In genomic region chr2:105862843-105863242, GRCh38 we compare ENCODE assay signal across 22 cellular contexts.
DNase-seq lines count a peak whose midpoint lies in the region; ATAC-seq and TF ChIP-seq lines count a peak whose summit lies in the region.
"Had no signal": no experiment of that assay in that cellular context is flagged by ENCODE, and none has a peak within 500 bp of the region (broad histone marks: within the 10 kb centered on the region; RNA-seq: fewer than 3 reads in every experiment).

No MANE protein-coding gene starts in this region.

- H3K4me1 Mint-ChIP-seq in CD8-positive, alpha-beta T cell (ENCODE audit: low read depth), result peaks cover 96% of the 10 kb centered on the region
- peaks cover 66% of the 10 kb centered on the region for H3K4me1 Mint-ChIP-seq in T-helper 17 cell
- H3K4me1 Mint-ChIP-seq in brain, result peaks cover 76% of the 10 kb centered on the region
- peaks cover 53 to 99% (median 93%) of the 10 kb centered on the region in 4 donors for H3K4me1 Mint-ChIP-seq in naive thymus-derived CD8-positive, alpha-beta T cell
- H3K4me1 Mint-ChIP-seq in CD14-positive monocyte, result no peaks in the 10 kb centered on the region

- intact Hi-C loops in CD8-positive, alpha-beta T cell (cut with DNase I, micrococcal nuclease), result loop anchor here in 1 of 2 experiments (10.0 kb wide), 1 partner anchor 288 kb away; no protein-coding TSS in a partner anchor
- intact Hi-C loops in CD14-positive monocyte (cut with micrococcal nuclease) (no loop called here), left cardiac atrium (cut with DNase I) (no loop called here)

- peak overlapping the region; percentile 94 for H3K27ac Mint-ChIP-seq in CD8-positive, alpha-beta T cell
- H3K27ac Mint-ChIP-seq in T-helper 17 cell, result peak overlapping the region; percentile 98
- peak overlapping the region in 4 of 5 experiments; percentile 19 to 81 (median 65) for H3K27ac Mint-ChIP-seq in brain
- H3K27ac Mint-ChIP-seq in naive thymus-derived CD8-positive, alpha-beta T cell, result peak overlapping the region; percentile 66 to 96 (median 85)
- H3K27ac Mint-ChIP-seq in CD14-positive monocyte, result no peak overlapping the region

- no peaks in the 10 kb centered on the region for H3K9me3 ChIP-seq in CD8-positive, alpha-beta T cell (ENCODE audit: low read length)
- no peaks in the 10 kb centered on the region for H3K9me3 ChIP-seq in T-helper 17 cell (ENCODE audit: control insufficient read depth, low read length, poor library complexity, severe bottlenecking)
- H3K9me3 ChIP-seq: pancreas, right lobe of liver, tibial nerve had no signal

- no peak for ATAC-seq in CD8-positive, alpha-beta T cell
- ATAC-seq in T-helper 17 cell, result no peak
- no peak for ATAC-seq in naive thymus-derived CD8-positive, alpha-beta T cell
- no peak for ATAC-seq in left cardiac atrium
- ATAC-seq in GM21737 (IDR thresholded peaks at IDR 0.05; ENCODE audit: unreplicated experiment), result no peak
- ATAC-seq: K562, right lobe of liver, Right ventricle myocardium inferior had no signal

- H3K9me3 Mint-ChIP-seq in CD8-positive, alpha-beta T cell, result no peaks in the 10 kb centered on the region
- H3K9me3 Mint-ChIP-seq in brain (no peaks in the 10 kb centered on the region), CD14-positive monocyte (no peaks in the 10 kb centered on the region)
- no peaks in the 10 kb centered on the region for H3K9me3 Mint-ChIP-seq in naive thymus-derived CD8-positive, alpha-beta T cell
- H3K9me3 Mint-ChIP-seq: activated T-cell treated with anti-CD3 and anti-CD28 coated beads, Interleukin-2, amount 50 U/mL, for 4 hours; nephron had no signal

- no peaks in the 10 kb centered on the region for H3K27me3 Mint-ChIP-seq in CD8-positive, alpha-beta T cell (ENCODE audit: low read depth)
- H3K27me3 Mint-ChIP-seq in T-helper 17 cell, result no peaks in the 10 kb centered on the region
- no peaks in the 10 kb centered on the region for H3K27me3 Mint-ChIP-seq in brain
- H3K27me3 Mint-ChIP-seq in naive thymus-derived CD8-positive, alpha-beta T cell, result no peaks in the 10 kb centered on the region
- no peaks in the 10 kb centered on the region for H3K27me3 Mint-ChIP-seq in CD14-positive monocyte (ENCODE audit: low read depth in 3 of 3)

- no peak for DNase-seq in CD8-positive, alpha-beta T cell
- DNase-seq in T-helper 17 cell (no peak), CD14-positive monocyte (ENCODE audit: low spot score) (no peak), left cardiac atrium (no peak)
- no peak for DNase-seq in naive thymus-derived CD8-positive, alpha-beta T cell
- DNase-seq: activated CD4-positive, alpha-beta T cell treated with anti-CD3 and anti-CD28 coated beads, Interleukin-2, amount 50 U/mL, for 1 hour; activated T-cell treated with anti-CD3 and anti-CD28 coated beads, Interleukin-2, amount 50 U/mL, for 4 hours; anterior cingulate cortex; caudate nucleus; COR-L47; erythroblast; GOT3; NCI-H1694 treated with DMSO at 0.1 percent for 48 hours; NCI-H748 treated with DMSO at 0.1 percent for 48 hours; pancreas; right lobe of liver had no signal

- TF ChIP-seq CTCF in CD8-positive, alpha-beta T cell (IDR thresholded peaks at IDR 0.05), result no peak
- no peak for TF ChIP-seq CTCF in brain (conservative IDR thresholded peaks at IDR 0.05)
- TF ChIP-seq CTCF in CD14-positive monocyte (IDR thresholded peaks at IDR 0.05), result no peak

- H3K4me3 Mint-ChIP-seq in CD8-positive, alpha-beta T cell, result no peak overlapping the region
- H3K4me3 Mint-ChIP-seq in T-helper 17 cell (peak overlapping the region; percentile 57), brain (no peak overlapping the region), CD14-positive monocyte (no peak overlapping the region)
- peak overlapping the region in 7 of 10 donors; percentile 10 to 63 (median 48) for H3K4me3 Mint-ChIP-seq in naive thymus-derived CD8-positive, alpha-beta T cell
- H3K4me3 Mint-ChIP-seq: activated T-cell treated with anti-CD3 and anti-CD28 coated beads, Interleukin-2, amount 50 U/mL, for 4 hours had no signal

- H3K36me3 Mint-ChIP-seq in CD8-positive, alpha-beta T cell, result peaks cover 64% of the 10 kb centered on the region
- H3K36me3 Mint-ChIP-seq in T-helper 17 cell (ENCODE audit: low read depth), result peaks cover 3% of the 10 kb centered on the region
- peaks cover 12% of the 10 kb centered on the region for H3K36me3 Mint-ChIP-seq in brain
- peaks cover 0 to 42% (median 2%) of the 10 kb centered on the region in 3 donors for H3K36me3 Mint-ChIP-seq in naive thymus-derived CD8-positive, alpha-beta T cell
- peaks cover 16 to 17% of the 10 kb centered on the region in 2 donors for H3K36me3 Mint-ChIP-seq in CD14-positive monocyte

- POLR2A ChIA-PET in CD8-positive, alpha-beta T cell (lab: Charles Lee), result interaction anchor here (0.6 to 2.2 kb wide), 4 partner anchors 60 to 720 kb away, joined by 3 to 6 read pairs (median 5); no protein-coding TSS in a partner anchor
- POLR2A ChIA-PET in naive thymus-derived CD8-positive, alpha-beta T cell (lab: Charles Lee), result interaction anchor here (1.3 to 1.6 kb wide), 2 partner anchors 63 to 71 kb away, joined by 3 to 4 read pairs; no protein-coding TSS in a partner anchor

- CTCF ChIA-PET in CD8-positive, alpha-beta T cell (lab: Charles Lee), result interaction anchor here (1.0 to 1.7 kb wide), 2 partner anchors 76 to 222 kb away, joined by 3 read pairs; no protein-coding TSS in a partner anchor

- no peaks in the 10 kb centered on the region for H3K27me3 ChIP-seq in CD8-positive, alpha-beta T cell (ENCODE audit: insufficient read depth, low read length)
- H3K27me3 ChIP-seq: pancreas, right lobe of liver, tibial nerve had no signal

- peaks cover 4% of the 10 kb centered on the region for H3K36me3 ChIP-seq in CD8-positive, alpha-beta T cell (ENCODE audit: insufficient read depth, low read length)
- H3K36me3 ChIP-seq: pancreas, right lobe of liver, tibial nerve had no signal

- peaks cover 94% of the 10 kb centered on the region for H3K4me1 ChIP-seq in CD8-positive, alpha-beta T cell (ENCODE audit: insufficient read depth, low read length)
- H3K4me1 ChIP-seq: right lobe of liver had no signal

- H3K4me3 ChIP-seq in CD8-positive, alpha-beta T cell (ENCODE audit: low read depth, low read length), result no peak overlapping the region
- H3K4me3 ChIP-seq: K562, pancreas, right lobe of liver, tibial nerve had no signal

- no peak overlapping the region for H3K27ac ChIP-seq in CD8-positive, alpha-beta T cell (ENCODE audit: low read depth, low read length)
- H3K27ac ChIP-seq: pancreas, right lobe of liver, tibial nerve had no signal

Comparison
In these comparisons a context has a peak if more than half of its experiments do, and no peak if none do; other contexts are left out.
1. H3K27ac Mint-ChIP-seq: peak in CD8-positive, alpha-beta T cell (single experiment), T-helper 17 cell (single experiment), brain (4 of 5) and naive thymus-derived CD8-positive, alpha-beta T cell (10 of 10); none in CD14-positive monocyte (0 of 7).
2. H3K4me3 Mint-ChIP-seq: peak in T-helper 17 cell (single experiment) and naive thymus-derived CD8-positive, alpha-beta T cell (7 of 10); none in CD8-positive, alpha-beta T cell (single experiment), brain (0 of 5) and CD14-positive monocyte (0 of 2).